ENCODE assay signal across 15 cellular contexts in genomic region chr5:179288809-179289185, GRCh38. TPM values are rescaled to one million over a fixed set of nuclear protein-coding genes. Genes with fewer than 3 reads are reported as not detected.
"Had no signal": no experiment of that assay in that cellular context is flagged by ENCODE, and none has a peak within 500 bp of the region (broad histone marks: within the 10 kb centered on the region; RNA-seq: fewer than 3 reads in every experiment).

No MANE protein-coding gene starts in this region.

- H3K27ac ChIP-seq: brain microvascular endothelial cell, testis had no signal

- H3K9ac ChIP-seq: SK-N-SH had no signal

- H3K4me3 Mint-ChIP-seq: activated B cell treated with CpG ODN at 0.5 μM for 24 hours; activated CD4-positive, alpha-beta T cell treated with anti-CD3 and anti-CD28 coated beads, Interleukin-2, amount 10 ng/mL, durations not matched to agents 24 days and 14 days; nephron; stimulated activated naive B cell treated with anti-CD40 and anti-IgM and Interleukin-4, amounts not matched to agents 10 μg/mL and 1 μg/mL and 100 μg/mL, for 72 hours had no signal

- ATAC-seq: activated naive CD4-positive, alpha-beta T cell treated with anti-CD3 and anti-CD28 coated beads, Interleukin-2, amount 50 U/mL, for 72 hours; stimulated activated naive B cell treated with anti-CD40 and anti-IgM and Interleukin-4, amounts not matched to agents 10 μg/mL and 1 μg/mL and 100 μg/mL, for 72 hours had no signal

- H3K36me3 ChIP-seq: brain microvascular endothelial cell, uterus had no signal

- H3K27me3 Mint-ChIP-seq: activated CD4-positive, alpha-beta T cell treated with anti-CD3 and anti-CD28 coated beads, Interleukin-2, amount 10 ng/mL, durations not matched to agents 24 days and 14 days; stimulated activated naive B cell treated with anti-CD40 and anti-IgM and Interleukin-4, amounts not matched to agents 10 μg/mL and 1 μg/mL and 100 μg/mL, for 72 hours had no signal

- H3K36me3 Mint-ChIP-seq: activated naive CD4-positive, alpha-beta T cell treated with anti-CD3 and anti-CD28 coated beads, Interleukin-2, amount 50 U/mL, for 72 hours; stimulated activated naive B cell treated with anti-CD40 and anti-IgM and Interleukin-4, amounts not matched to agents 10 μg/mL and 1 μg/mL and 100 μg/mL, for 72 hours had no signal

- H3K4me1 Mint-ChIP-seq: activated B cell treated with CpG ODN at 0.5 μM for 24 hours; activated CD4-positive, alpha-beta T cell treated with anti-CD3 and anti-CD28 coated beads, Interleukin-2, amount 10 ng/mL, durations not matched to agents 24 days and 14 days; stimulated activated naive B cell treated with anti-CD40 and anti-IgM and Interleukin-4, amounts not matched to agents 10 μg/mL and 1 μg/mL and 100 μg/mL, for 72 hours had no signal

- H3K27ac Mint-ChIP-seq: activated B cell treated with CpG ODN at 0.5 μM for 24 hours; activated CD4-positive, alpha-beta T cell treated with anti-CD3 and anti-CD28 coated beads, Interleukin-2, amount 10 ng/mL, durations not matched to agents 24 days and 14 days; activated naive CD4-positive, alpha-beta T cell treated with anti-CD3 and anti-CD28 coated beads, Interleukin-2, amount 50 U/mL, for 72 hours; stimulated activated naive B cell treated with anti-CD40 and anti-IgM and Interleukin-4, amounts not matched to agents 10 μg/mL and 1 μg/mL and 100 μg/mL, for 72 hours had no signal

- H3K4me3 ChIP-seq: smooth muscle cell, testis, uterus had no signal

- H3K27me3 ChIP-seq: brain microvascular endothelial cell, testis, uterus had no signal

- H3K9me3 ChIP-seq: SK-N-SH, testis, uterus had no signal

- DNase-seq: activated B cell treated with CpG ODN at 0.5 μM for 24 hours; activated CD4-positive, alpha-beta T cell treated with anti-CD3 and anti-CD28 coated beads, Interleukin-2, amount 10 ng/mL, durations not matched to agents 24 days and 14 days; activated CD8-positive, alpha-beta memory T cell treated with anti-CD3 and anti-CD28 coated beads for 24 hours; activated T-cell treated with anti-CD3 and anti-CD28 coated beads for 4 hours; amniotic stem cell; brain microvascular endothelial cell; stimulated activated naive B cell treated with anti-CD40 and anti-IgM and Interleukin-4, amounts not matched to agents 10 μg/mL and 1 μg/mL and 100 μg/mL, for 72 hours; testis had no signal

- H3K4me2 ChIP-seq: SK-N-SH, smooth muscle cell had no signal

RNA-seq across cellular contexts. Expression of gene ADAMTS2, which starts 56.5 kb away (rescaled TPM):
- total RNA-seq: activated B cell treated with CpG ODN at 0.5 μM for 24 hours; activated CD4-positive, alpha-beta T cell treated with anti-CD3 and anti-CD28 coated beads, Interleukin-2, amount 10 ng/mL, durations not matched to agents 24 days and 14 days; activated naive CD4-positive, alpha-beta T cell treated with anti-CD3 and anti-CD28 coated beads, Interleukin-2, amount 50 U/mL, for 72 hours; dermis microvascular lymphatic vessel endothelial cell; T-helper 1 cell treated with Interleukin-12 subunit alpha and Interleukin-12 subunit beta and Interleukin-4 antibody, amounts not matched to agents 30 ng/mL and 1 ng/mL, for 36 hours had no signal
